12 cellular contexts compared by ENCODE assay signal in genomic region chr7:36563706-36564325, GRCh38.
DNase-seq lines count a peak whose midpoint lies in the region; ATAC-seq and TF ChIP-seq lines count a peak whose summit lies in the region.
"Had no signal": no experiment of that assay in that cellular context is flagged by ENCODE, and none has a peak within 500 bp of the region (broad histone marks: within the 10 kb centered on the region; RNA-seq: fewer than 3 reads in every experiment).

No MANE protein-coding gene starts in this region.

- POLR2A ChIA-PET in HEK293T (lab: Yijun Ruan, JAX): no interaction called here

- H3K27ac Mint-ChIP-seq in activated T-cell treated with anti-CD3 and anti-CD28 coated beads, Interleukin-2, amount 50 U/mL, for 24 hours: peak overlapping the region; percentile 23
- H3K27ac Mint-ChIP-seq in activated naive CD8-positive, alpha-beta T cell treated with anti-CD3 and anti-CD28 coated beads, Interleukin-2, amount 50 U/mL, for 24 hours: peak overlapping the region; percentile 8
- H3K27ac Mint-ChIP-seq in stimulated activated effector memory CD8-positive, alpha-beta T cell treated with anti-CD3 and anti-CD28 coated beads, Interleukin-12 subunit alpha, Interleukin-12 subunit beta, amount 100 ng/mL, for 72 hours: peak overlapping the region; percentile 7

- peaks cover 26% of the 10 kb centered on the region for H3K36me3 Mint-ChIP-seq in activated T-cell treated with anti-CD3 and anti-CD28 coated beads, Interleukin-2, amount 50 U/mL, for 24 hours (ENCODE audit: low read depth)
- peaks cover 4% of the 10 kb centered on the region for H3K36me3 Mint-ChIP-seq in activated naive CD8-positive, alpha-beta T cell treated with anti-CD3 and anti-CD28 coated beads, Interleukin-2, amount 50 U/mL, for 24 hours (ENCODE audit: low read depth)
- peaks cover 36% of the 10 kb centered on the region for H3K36me3 Mint-ChIP-seq in stimulated activated effector memory CD8-positive, alpha-beta T cell treated with anti-CD3 and anti-CD28 coated beads, Interleukin-12 subunit alpha, Interleukin-12 subunit beta, amount 100 ng/mL, for 72 hours

- H3K4me1 ChIP-seq in foreskin keratinocyte: no peaks in the 10 kb centered on the region

- no peak overlapping the region for H3K4me3 Mint-ChIP-seq in activated T-cell treated with anti-CD3 and anti-CD28 coated beads, Interleukin-2, amount 50 U/mL, for 24 hours
- no peak overlapping the region for H3K4me3 Mint-ChIP-seq in activated naive CD8-positive, alpha-beta T cell treated with anti-CD3 and anti-CD28 coated beads, Interleukin-2, amount 50 U/mL, for 24 hours
- no peak overlapping the region for H3K4me3 Mint-ChIP-seq in stimulated activated effector memory CD8-positive, alpha-beta T cell treated with anti-CD3 and anti-CD28 coated beads, Interleukin-12 subunit alpha, Interleukin-12 subunit beta, amount 100 ng/mL, for 72 hours

- no peak for TF ChIP-seq CTCF in foreskin keratinocyte (conservative IDR thresholded peaks at IDR 0.05)

- no peak for DNase-seq in activated T-cell treated with anti-CD3 and anti-CD28 coated beads, Interleukin-2, amount 50 U/mL, for 24 hours
- DNase-seq in activated T-cell treated with anti-CD3 and anti-CD28 coated beads for 4 hours (no peak), foreskin keratinocyte (no peak), UCSD-AML1 (lab: John Stamatoyannopoulos, UW; ENCODE audit: unreplicated experiment) (no peak), HEK293T (ENCODE audit: extremely low spot score) (no peak), caudate nucleus (lab: John Stamatoyannopoulos, UW) (no peak)
- DNase-seq in activated naive CD8-positive, alpha-beta T cell treated with anti-CD3 and anti-CD28 coated beads, Interleukin-2, amount 50 U/mL, for 24 hours: no peak
- DNase-seq in stimulated activated effector memory CD8-positive, alpha-beta T cell treated with anti-CD3 and anti-CD28 coated beads, Interleukin-12 subunit alpha, Interleukin-12 subunit beta, amount 100 ng/mL, for 72 hours (ENCODE audit: low spot score in 2 of 2): no peak
- DNase-seq: NCI-H1436; NCI-H526 treated with DMSO at 0.1 percent for 48 hours; RPMI8226; stimulated activated CD4-positive, alpha-beta T cell treated with anti-CD3 and anti-CD28 coated beads, Interleukin-15, amount 100 ng/mL, for 24 hours had no signal

- no peak overlapping the region for H3K27ac ChIP-seq in foreskin keratinocyte
- H3K27ac ChIP-seq in caudate nucleus (ENCODE audit: low read depth, low read length): no peak overlapping the region

- CTCF ChIA-PET in HEK293T (lab: Yijun Ruan, JAX): no interaction called here

- ATAC-seq in activated naive CD8-positive, alpha-beta T cell treated with anti-CD3 and anti-CD28 coated beads, Interleukin-2, amount 50 U/mL, for 24 hours: no peak
- ATAC-seq in foreskin keratinocyte: peak; percentile 26
- no peak for ATAC-seq in stimulated activated effector memory CD8-positive, alpha-beta T cell treated with anti-CD3 and anti-CD28 coated beads, Interleukin-12 subunit alpha, Interleukin-12 subunit beta, amount 100 ng/mL, for 72 hours

- H3K4me1 Mint-ChIP-seq in activated T-cell treated with anti-CD3 and anti-CD28 coated beads, Interleukin-2, amount 50 U/mL, for 24 hours (ENCODE audit: low read depth): peaks cover 3% of the 10 kb centered on the region
- peaks cover 4% of the 10 kb centered on the region for H3K4me1 Mint-ChIP-seq in activated naive CD8-positive, alpha-beta T cell treated with anti-CD3 and anti-CD28 coated beads, Interleukin-2, amount 50 U/mL, for 24 hours
- H3K4me1 Mint-ChIP-seq in stimulated activated effector memory CD8-positive, alpha-beta T cell treated with anti-CD3 and anti-CD28 coated beads, Interleukin-12 subunit alpha, Interleukin-12 subunit beta, amount 100 ng/mL, for 72 hours: peaks cover 6% of the 10 kb centered on the region

- no peaks in the 10 kb centered on the region for H3K27me3 Mint-ChIP-seq in activated T-cell treated with anti-CD3 and anti-CD28 coated beads, Interleukin-2, amount 50 U/mL, for 24 hours
- H3K27me3 Mint-ChIP-seq in activated naive CD8-positive, alpha-beta T cell treated with anti-CD3 and anti-CD28 coated beads, Interleukin-2, amount 50 U/mL, for 24 hours: no peaks in the 10 kb centered on the region

- no peaks in the 10 kb centered on the region for H3K27me3 ChIP-seq in foreskin keratinocyte

- no peaks in the 10 kb centered on the region for H3K9me3 Mint-ChIP-seq in activated T-cell treated with anti-CD3 and anti-CD28 coated beads, Interleukin-2, amount 50 U/mL, for 24 hours
- no peaks in the 10 kb centered on the region for H3K9me3 Mint-ChIP-seq in activated naive CD8-positive, alpha-beta T cell treated with anti-CD3 and anti-CD28 coated beads, Interleukin-2, amount 50 U/mL, for 24 hours
- H3K9me3 Mint-ChIP-seq in stimulated activated effector memory CD8-positive, alpha-beta T cell treated with anti-CD3 and anti-CD28 coated beads, Interleukin-12 subunit alpha, Interleukin-12 subunit beta, amount 100 ng/mL, for 72 hours: no peaks in the 10 kb centered on the region

TF ChIP-seq in HEK293T, 16 proteins besides CTCF, POLR2A, EP300 and RAD21:
- TF ChIP-seq LEF1 (IDR thresholded peaks at IDR 0.05; ENCODE audit: borderline replicate concordance): no peak
